Comparison of ENCODE assay signal across 19 cellular contexts in genomic region chr6:84599991-84600390, GRCh38.
"Had no signal": no experiment of that assay in that cellular context is flagged by ENCODE, and none has a peak within 500 bp of the region (broad histone marks: within the 10 kb centered on the region; RNA-seq: fewer than 3 reads in every experiment).

No MANE protein-coding gene starts in this region.

- H3K27me3 Mint-ChIP-seq: dendritic cell treated with granulocyte-macrophage colony-stimulating factor and Interleukin-4, amounts not matched to agents 40 ng/mL and 50 ng/mL, for 4 days had no signal

- H3K4me3 ChIP-seq: colonic mucosa, esophagus muscularis mucosa, gastrocnemius medialis, heart right ventricle, left lung, lower lobe of right lung, mucosa of descending colon had no signal

- H3K9me3 ChIP-seq: colonic mucosa, esophagus muscularis mucosa, gastrocnemius medialis, left lung, lower lobe of right lung, mucosa of descending colon had no signal

- H3K9me3 Mint-ChIP-seq: dendritic cell treated with granulocyte-macrophage colony-stimulating factor and Interleukin-4, amounts not matched to agents 40 ng/mL and 50 ng/mL, for 4 days had no signal

- H3K4me1 ChIP-seq: colonic mucosa, esophagus muscularis mucosa, gastrocnemius medialis, heart right ventricle, left lung, lower lobe of right lung had no signal

- ATAC-seq: gastrocnemius medialis, heart right ventricle, left cardiac atrium, left lung, left ventricle myocardium superior, lower lobe of right lung, mucosa of descending colon had no signal

- H3K27ac Mint-ChIP-seq: dendritic cell treated with granulocyte-macrophage colony-stimulating factor and Interleukin-4, amounts not matched to agents 40 ng/mL and 50 ng/mL, for 4 days; mesothelial cell of epicardium had no signal

- H3K36me3 Mint-ChIP-seq: mesothelial cell of epicardium had no signal

- H3K4me3 Mint-ChIP-seq: dendritic cell treated with granulocyte-macrophage colony-stimulating factor and Interleukin-4, amounts not matched to agents 40 ng/mL and 50 ng/mL, for 4 days; mesothelial cell of epicardium had no signal

- DNase-seq: colonic mucosa; cortex of kidney; effector CD8-positive, alpha-beta T cell; foreskin fibroblast; foreskin melanocyte; gastrocnemius medialis; glutamatergic neuron; head of caudate nucleus; heart right ventricle; hippocampal formation; left cardiac atrium; left lung; left ventricle myocardium superior; lower lobe of right lung; mesenchymal stem cell; mucosa of descending colon had no signal

- H3K4me1 Mint-ChIP-seq: mesothelial cell of epicardium had no signal

- H3K27me3 ChIP-seq: colonic mucosa, esophagus muscularis mucosa, gastrocnemius medialis, heart right ventricle, left lung had no signal

- H3K36me3 ChIP-seq: colonic mucosa, esophagus muscularis mucosa, gastrocnemius medialis, heart right ventricle, left lung, lower lobe of right lung had no signal

- H3K27ac ChIP-seq: colonic mucosa, esophagus muscularis mucosa, gastrocnemius medialis, heart right ventricle, left lung, lower lobe of right lung had no signal
